Comparison of ENCODE assay signal across 18 cellular contexts in the genomic region with DNA sequence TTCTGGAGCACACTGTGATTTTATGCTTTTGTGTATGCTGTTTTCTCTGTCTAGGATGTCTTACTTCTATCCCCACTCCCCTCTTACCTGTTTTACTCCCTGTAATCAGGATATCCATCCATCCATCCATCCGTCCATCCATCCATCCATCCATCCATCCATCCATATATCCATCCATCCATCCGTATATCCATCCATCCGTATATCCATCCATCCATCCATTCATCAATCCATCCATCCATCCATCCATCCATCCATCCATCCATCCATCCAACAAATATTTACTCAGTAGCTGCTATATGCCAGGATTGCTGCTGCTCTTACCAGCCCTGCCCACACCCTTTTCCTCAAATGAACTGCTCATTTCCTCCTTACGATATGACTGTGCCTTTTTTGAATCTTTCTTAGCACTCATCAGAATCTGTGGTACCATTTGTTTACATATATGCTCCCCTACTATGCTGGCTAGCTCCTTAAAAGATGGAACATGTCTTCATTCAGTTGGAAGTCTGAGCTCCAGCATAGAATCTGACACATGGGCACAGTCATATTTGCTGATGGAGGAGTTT.
"Had no signal": no experiment of that assay in that cellular context is flagged by ENCODE, and none has a peak within 500 bp of the region (broad histone marks: within the 10 kb centered on the region; RNA-seq: fewer than 3 reads in every experiment).

No MANE protein-coding gene starts in this region.

- ATAC-seq: foreskin keratinocyte, left lung, sciatic nerve had no signal

- H3K4me1 ChIP-seq: foreskin keratinocyte, left lung, neural progenitor cell, tibial artery, vagina had no signal

- H3K4me1 Mint-ChIP-seq: central memory CD8-positive, alpha-beta T cell; naive B cell; neural progenitor cell had no signal

- H3K27ac Mint-ChIP-seq: naive B cell, neural progenitor cell had no signal

- H3K27me3 ChIP-seq: brain microvascular endothelial cell, foreskin keratinocyte, left lung, neural progenitor cell, spleen, tibial artery, vagina had no signal

- H3K27ac ChIP-seq: brain microvascular endothelial cell, coronary artery, foreskin keratinocyte, left lung, neural progenitor cell, spleen, tibial artery, vagina had no signal

- H3K9me3 ChIP-seq: left lung, spleen, tibial artery, vagina had no signal

- H3K9me3 Mint-ChIP-seq: central memory CD8-positive, alpha-beta T cell; naive B cell had no signal

- DNase-seq: activated CD4-positive, alpha-beta T cell treated with anti-CD3 and anti-CD28 coated beads, Interleukin-2, amount 50 U/mL, for 48 hours; activated CD4-positive, CD25-positive, alpha-beta regulatory T cell treated with anti-CD3 and anti-CD28 coated beads, Interleukin-2, amount 50 U/mL, for 72 hours; activated naive CD4-positive, alpha-beta T cell treated with Interleukin-2 at 50 U/mL for 16 hours; anterior cingulate cortex; brain microvascular endothelial cell; glutamatergic neuron; hypothalamus; kidney; left lung; naive B cell; spleen; tibial artery had no signal

- H3K4me3 ChIP-seq: coronary artery, left lung, neural progenitor cell, spleen, tibial artery, vagina had no signal

- H3K4me3 Mint-ChIP-seq: central memory CD8-positive, alpha-beta T cell; naive B cell; neural progenitor cell had no signal

- H3K36me3 ChIP-seq: brain microvascular endothelial cell, neural progenitor cell, vagina had no signal

- H3K27me3 Mint-ChIP-seq: central memory CD8-positive, alpha-beta T cell; naive B cell had no signal
